ENCODE assay signal across 14 cellular contexts in genomic region chr6:164069352-164070022, GRCh38.
DNase-seq lines count a peak whose midpoint lies in the region; ATAC-seq and TF ChIP-seq lines count a peak whose summit lies in the region.
"Had no signal": no experiment of that assay in that cellular context is flagged by ENCODE, and none has a peak within 500 bp of the region (broad histone marks: within the 10 kb centered on the region; RNA-seq: fewer than 3 reads in every experiment).

No MANE protein-coding gene starts in this region.

- H3K4me2 ChIP-seq in GM23338: no peak overlapping the region
- H3K4me2 ChIP-seq in OCI-LY7 (ENCODE audit: low read length): no peak overlapping the region
- H3K4me2 ChIP-seq: BLaER1 treated with 17β-estradiol and CSF1 and Interleukin-3, amounts not matched to agents 10 nM and 100 nM had no signal

- POLR2A ChIA-PET in OCI-LY7 (lab: Charles Lee): interaction anchor here (0.6 to 0.7 kb wide), 2 partner anchors 189 to 679 kb away, joined by 3 read pairs; no protein-coding TSS in a partner anchor

- no peaks in the 10 kb centered on the region for H3K4me1 ChIP-seq in GM23338 (ENCODE audit: insufficient read depth)
- no peaks in the 10 kb centered on the region for H3K4me1 ChIP-seq in psoas muscle
- no peaks in the 10 kb centered on the region for H3K4me1 ChIP-seq in OCI-LY7 (ENCODE audit: insufficient read depth, low read length, poor library complexity, severe bottlenecking)
- H3K4me1 ChIP-seq: BLaER1 treated with 17β-estradiol and CSF1 and Interleukin-3, amounts not matched to agents 10 nM and 100 nM; tibial artery had no signal

- H3K4me1 Mint-ChIP-seq in GM23338: no peaks in the 10 kb centered on the region

- H3K36me3 ChIP-seq in GM23338 (ENCODE audit: insufficient read depth) (no peaks in the 10 kb centered on the region), brain microvascular endothelial cell (replicated peaks) (no peaks in the 10 kb centered on the region), psoas muscle (ENCODE audit: insufficient read depth in 1 of 2, low read depth in 1 of 2) (no peaks in the 10 kb centered on the region), OCI-LY7 (ENCODE audit: insufficient read depth, low read length) (no peaks in the 10 kb centered on the region)
- H3K36me3 ChIP-seq: BLaER1 treated with 17β-estradiol and CSF1 and Interleukin-3, amounts not matched to agents 10 nM and 100 nM; neutrophil; tibial artery had no signal

- CTCF ChIA-PET in OCI-LY7 (lab: Charles Lee; ENCODE audit: unreplicated experiment): no interaction called here

- no TSS peak for BruUV-seq in OCI-LY7 (replicated peaks; lab: Mats Ljungman, UMichigan)

- no peak overlapping the region for H3K4me3 Mint-ChIP-seq in GM23338

- H3K9me3 ChIP-seq in psoas muscle (no peaks in the 10 kb centered on the region), OCI-LY7 (ENCODE audit: low read length) (no peaks in the 10 kb centered on the region)
- H3K9me3 ChIP-seq: neutrophil, tibial artery had no signal

- WGBS in psoas muscle, 3 donors: 18 to 32% (median 23%) methylated on average over 11 of the region's 11 CpGs

- in situ Hi-C loops in brain microvascular endothelial cell (cut with HindIII; ENCODE audit: low pct_ligation_motif_present, low sequenced_read_pairs): no loop called here

- no peaks in the 10 kb centered on the region for H3F3A ChIP-seq in GM23338 (replicated peaks; ENCODE audit: low read depth)

- H3K36me3 Mint-ChIP-seq in GM23338 (ENCODE audit: low read depth): no peaks in the 10 kb centered on the region
- H3K36me3 Mint-ChIP-seq: activated naive CD4-positive, alpha-beta T cell treated with anti-CD3 and anti-CD28 coated beads, Interleukin-2, amount 50 U/mL, for 72 hours had no signal

- H2AFZ ChIP-seq in GM23338 (peak overlapping the region; percentile 7; the same call in 1 of the 2 replicates), OCI-LY7 (ENCODE audit: low read length) (no peak overlapping the region)

- H4K20me1 ChIP-seq in GM23338 (replicated peaks; ENCODE audit: insufficient read depth) (no peaks in the 10 kb centered on the region), OCI-LY7 (ENCODE audit: insufficient read depth, low read length) (no peaks in the 10 kb centered on the region)
- H4K20me1 ChIP-seq: BLaER1 treated with 17β-estradiol and CSF1 and Interleukin-3, amounts not matched to agents 10 nM and 100 nM had no signal

- H3K27me3 ChIP-seq in GM23338 (ENCODE audit: insufficient read depth): no peaks in the 10 kb centered on the region
- H3K27me3 ChIP-seq in brain microvascular endothelial cell (replicated peaks): no peaks in the 10 kb centered on the region
- no peaks in the 10 kb centered on the region for H3K27me3 ChIP-seq in psoas muscle (ENCODE audit: insufficient read depth in 3 of 3, low read length in 2 of 3)
- H3K27me3 ChIP-seq: BLaER1 treated with 17β-estradiol and CSF1 and Interleukin-3, amounts not matched to agents 10 nM and 100 nM; neutrophil; tibial artery had no signal

- TF ChIP-seq CTCF in GM23338 (conservative IDR thresholded peaks at IDR 0.05; ENCODE audit: low read depth in 2 of 2): no peak
- TF ChIP-seq CTCF in brain microvascular endothelial cell (IDR thresholded peaks at IDR 0.05; ENCODE audit: low read depth, low read length, missing control alignments): no peak
- TF ChIP-seq CTCF in psoas muscle (IDR thresholded peaks at IDR 0.05): no peak
- TF ChIP-seq CTCF in OCI-LY7 (conservative IDR thresholded peaks at IDR 0.05; ENCODE audit: low read length): no peak

- intact Hi-C loops in psoas muscle (cut with DNase I) (no loop called here), OCI-LY7 (cut with micrococcal nuclease; ENCODE audit: unreplicated experiment) (no loop called here)

- ATAC-seq in GM23338: no peak; the same call in 2 of the 3 replicates
- ATAC-seq in psoas muscle: peak; percentile 53 to 80 (median 75)
- no peak for ATAC-seq in HG03520 (IDR thresholded peaks at IDR 0.05; ENCODE audit: unreplicated experiment)
- ATAC-seq: activated naive CD4-positive, alpha-beta T cell treated with anti-CD3 and anti-CD28 coated beads, Interleukin-2, amount 50 U/mL, for 72 hours had no signal

- H3K9me3 Mint-ChIP-seq in GM23338: no peaks in the 10 kb centered on the region

- H3K4me3 ChIP-seq in GM23338 (no peak overlapping the region), brain microvascular endothelial cell (ENCODE audit: low read depth, low read length) (no peak overlapping the region), psoas muscle (no peak overlapping the region), OCI-LY7 (ENCODE audit: low read depth, low read length, poor library complexity, severe bottlenecking) (no peak overlapping the region)
- H3K4me3 ChIP-seq: BLaER1 treated with 17β-estradiol and CSF1 and Interleukin-3, amounts not matched to agents 10 nM and 100 nM; tibial artery had no signal

- no peaks in the 10 kb centered on the region for H3K79me2 ChIP-seq in GM23338 (replicated peaks; ENCODE audit: insufficient read depth)
- no peaks in the 10 kb centered on the region for H3K79me2 ChIP-seq in OCI-LY7 (ENCODE audit: insufficient read depth, low read depth, low read length)

- H3K27ac Mint-ChIP-seq in GM23338: no peak overlapping the region
- H3K27ac Mint-ChIP-seq: activated naive CD4-positive, alpha-beta T cell treated with anti-CD3 and anti-CD28 coated beads, Interleukin-2, amount 50 U/mL, for 72 hours had no signal

- H3K27ac ChIP-seq in GM23338 (ENCODE audit: low read depth) (no peak overlapping the region), brain microvascular endothelial cell (no peak overlapping the region), psoas muscle (peak overlapping the region; percentile 59), OCI-LY7 (ENCODE audit: low read depth, low read length, poor library complexity, severe bottlenecking) (no peak overlapping the region)
- H3K27ac ChIP-seq: BLaER1 treated with 17β-estradiol and CSF1 and Interleukin-3, amounts not matched to agents 10 nM and 100 nM; neutrophil; tibial artery had no signal

- H3K27me3 Mint-ChIP-seq in GM23338 (ENCODE audit: insufficient read depth, low read depth, poor library complexity): no peaks in the 10 kb centered on the region

- H3K9me2 ChIP-seq in GM23338 (ENCODE audit: insufficient read depth): no peaks in the 10 kb centered on the region
- H3K9me2 ChIP-seq in OCI-LY7 (ENCODE audit: insufficient read depth, low read length): no peaks in the 10 kb centered on the region

- no peak for DNase-seq in GM23338 (ENCODE audit: low spot score)
- peak; percentile 23 for DNase-seq in brain microvascular endothelial cell
- DNase-seq in hippocampal formation (lab: John Stamatoyannopoulos, UW): peak; percentile 17 to 27
- peak; percentile 73 to 80 for DNase-seq in psoas muscle
- DNase-seq in HuH-7 (ENCODE audit: low spot score): no peak
- no peak for DNase-seq in stimulated activated naive CD4-positive, alpha-beta T cell treated with Interleukin-2 at 50 U/mL for 16 hours (lab: John Stamatoyannopoulos, UW)
- no peak for DNase-seq in OCI-LY7 (ENCODE audit: low spot score)
- DNase-seq: effector memory CD4-positive, alpha-beta T cell; NCI-H1694 treated with DMSO at 0.1 percent for 48 hours; tibial artery had no signal

TF ChIP-seq in GM23338, 12 proteins besides CTCF, POLR2A, EP300 and RAD21 (continues in another document):
- TF ChIP-seq EZH2phosphoT487 (IDR thresholded peaks at IDR 0.05; ENCODE audit: unreplicated experiment) (no peak), REST (IDR thresholded peaks at IDR 0.05; ENCODE audit: unreplicated experiment) (no peak)

Comparison
In these comparisons a context has a peak if more than half of its experiments do, and no peak if none do; other contexts are left out.
1. ATAC-seq: peak in psoas muscle (4 of 4); none in GM23338 (single experiment) and HG03520 (single experiment).
2. DNase-seq: peak in brain microvascular endothelial cell (single experiment), hippocampal formation (2 of 2) and psoas muscle (2 of 2); none in GM23338 (single experiment), HuH-7 (single experiment), stimulated activated naive CD4-positive, alpha-beta T cell treated with Interleukin-2 at 50 U/mL for 16 hours (single experiment) and OCI-LY7 (single experiment).